ENCODE assay signal across 19 cellular contexts in the genomic region with DNA sequence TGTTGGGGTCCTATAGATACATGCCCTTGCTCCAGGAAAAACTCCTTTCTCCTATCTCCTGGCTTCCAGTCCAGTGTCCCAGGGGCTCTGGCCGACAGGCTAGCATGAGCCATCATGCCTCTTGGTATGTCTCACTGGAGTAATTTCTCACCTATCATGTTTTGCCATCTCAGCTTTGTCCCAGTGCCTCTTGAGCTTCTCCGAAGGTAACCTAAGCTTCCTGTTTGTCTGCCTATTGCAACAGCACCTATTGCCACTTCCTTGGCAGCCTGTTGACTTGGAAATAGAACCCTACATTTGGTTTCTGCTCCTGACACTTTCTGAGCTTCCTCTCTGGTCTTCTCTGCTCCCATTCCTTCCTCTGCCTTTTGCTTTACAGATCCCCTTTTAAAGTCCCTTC.
DNase-seq lines count a peak whose midpoint lies in the region; ATAC-seq, FAIRE-seq and TF ChIP-seq lines count a peak whose summit lies in the region.
"Had no signal": no experiment of that assay in that cellular context is flagged by ENCODE, and none has a peak within 500 bp of the region (broad histone marks: within the 10 kb centered on the region; RNA-seq: fewer than 3 reads in every experiment).

No MANE protein-coding gene starts in this region.

- H3K23me2 ChIP-seq in H1 (ENCODE audit: low read depth, low read length) = no peaks in the 10 kb centered on the region

- no TSS peak for BruUV-seq in MCF 10A (replicated peaks; lab: Mats Ljungman, UMichigan)

- H3K56ac ChIP-seq in H1 (replicated peaks; ENCODE audit: insufficient read length, low read depth, low read length) = no peak overlapping the region

- H3K27ac Mint-ChIP-seq in MCF 10A (ENCODE audit: low read depth, unreplicated experiment) = no peak overlapping the region
- H3K27ac Mint-ChIP-seq: CD14-positive monocyte had no signal

- 97% methylated on average over 2 of the region's 2 CpGs; no CpG with 5 or more reads in 1 of the 2 experiments for WGBS in H1 (ENCODE audit: extremely low coverage in 1 of 2, insufficient coverage in 1 of 2, insufficient read length in 1 of 2, insufficient replicate concordance in 2 of 2, low coverage in 1 of 2, low lambda C conversion rate in 2 of 2, missing lambda C conversion rate in 1 of 2), 2 experiments

- no peak overlapping the region for H2BK12ac ChIP-seq in H1 (ENCODE audit: low read depth, low read length)

- H4K8ac ChIP-seq in H1 (ENCODE audit: extremely low read depth, insufficient read depth, low read length) = no peak overlapping the region

- H3K9me3 ChIP-seq in breast epithelium = no peaks in the 10 kb centered on the region
- H3K9me3 ChIP-seq in H1 (ENCODE audit: insufficient read depth in 2 of 2, low read depth in 1 of 2, low read length in 1 of 2) = no peaks in the 10 kb centered on the region; a peak in 1 of 4 replicates
- no peaks in the 10 kb centered on the region for H3K9me3 ChIP-seq in upper lobe of right lung
- H3K9me3 ChIP-seq: left ventricle myocardium inferior, mucosa of descending colon had no signal

- H3K36me3 ChIP-seq in breast epithelium (no peaks in the 10 kb centered on the region), H1 (ENCODE audit: control insufficient read depth in 2 of 4, insufficient read depth in 4 of 4, low read length in 3 of 4) (no peaks in the 10 kb centered on the region), upper lobe of right lung (no peaks in the 10 kb centered on the region)
- H3K36me3 ChIP-seq: left ventricle myocardium inferior had no signal

- ATAC-seq in upper lobe of right lung = peak; percentile 22
- ATAC-seq: mucosa of descending colon had no signal

- H2BK15ac ChIP-seq in H1 (ENCODE audit: low read length) = no peak overlapping the region

- no peak overlapping the region for H2BK5ac ChIP-seq in H1 (ENCODE audit: low read depth, low read length)

- H3K4ac ChIP-seq in H1 (replicated peaks; ENCODE audit: insufficient read length, low read depth, low read length) = no peak overlapping the region

- no peaks in the 10 kb centered on the region for H3K79me2 ChIP-seq in H1 (ENCODE audit: control insufficient read depth in 1 of 2, insufficient read depth in 2 of 2, low read length in 2 of 2)

- TF ChIP-seq EP300 in H1 (IDR thresholded peaks at IDR 0.05; ENCODE audit: borderline replicate concordance in 1 of 2, low read depth in 2 of 2, low read length in 2 of 2) = no peak

- H4K91ac ChIP-seq in H1 (replicated peaks; ENCODE audit: insufficient read length, low read length) = no peak overlapping the region

- no peak overlapping the region for H3K4me2 ChIP-seq in H1 (ENCODE audit: insufficient read depth in 1 of 2, low read depth in 2 of 2, low read length in 2 of 2)
- H3K4me2 ChIP-seq: KMS-11 had no signal

- no peak overlapping the region for H3K14ac ChIP-seq in H1 (ENCODE audit: insufficient read length)

- H3K4me1 ChIP-seq in breast epithelium = no peaks in the 10 kb centered on the region
- H3K4me1 ChIP-seq in H1 (replicated peaks in 1 of 4; ENCODE audit: control insufficient read depth in 3 of 4, insufficient read depth in 4 of 4, low read length in 3 of 4) = no peaks in the 10 kb centered on the region
- H3K4me1 ChIP-seq in upper lobe of right lung = no peaks in the 10 kb centered on the region
- H3K4me1 ChIP-seq: left ventricle myocardium inferior had no signal

- intact Hi-C loops in MCF 10A (cut with micrococcal nuclease) (no loop called here), breast epithelium (cut with DNase I; ENCODE audit: low total_unique reads) (no loop called here), upper lobe of right lung (cut with DNase I) (no loop called here)

- FAIRE-seq in H1 (lab: Jason Lieb, UNC) = no peak

- H3K4me3 ChIP-seq in breast epithelium = no peak overlapping the region
- no peak overlapping the region for H3K4me3 ChIP-seq in H1 (ENCODE audit: extremely low read depth in 1 of 4, insufficient read depth in 2 of 4, low read depth in 3 of 4, low read length in 4 of 4)
- no peak overlapping the region for H3K4me3 ChIP-seq in upper lobe of right lung
- H3K4me3 ChIP-seq: left ventricle myocardium inferior, mucosa of descending colon had no signal

- H4K20me1 ChIP-seq in H1 (replicated peaks in 1 of 2; ENCODE audit: control insufficient read depth in 1 of 2, insufficient read depth in 2 of 2, low read length in 2 of 2) = no peaks in the 10 kb centered on the region

- H3K4me1 Mint-ChIP-seq in MCF 10A (ENCODE audit: insufficient read depth, unreplicated experiment) = no peaks in the 10 kb centered on the region

- H3K79me1 ChIP-seq in H1 (ENCODE audit: low read depth, low read length) = no peaks in the 10 kb centered on the region

- no peak overlapping the region for H2AK5ac ChIP-seq in H1 (ENCODE audit: low read depth, low read length)

- H3K9ac ChIP-seq in H1 (replicated peaks in 1 of 4; ENCODE audit: extremely low read depth in 1 of 4, low read depth in 3 of 4, low read length in 3 of 4) = no peak overlapping the region
- H3K9ac ChIP-seq: KMS-11 had no signal

- no peak overlapping the region for H4K5ac ChIP-seq in H1 (ENCODE audit: insufficient read length, low read depth, low read length)

- H3K9me3 Mint-ChIP-seq in MCF 10A (ENCODE audit: unreplicated experiment) = peaks cover 8% of the 10 kb centered on the region

- no peak overlapping the region for H3K23ac ChIP-seq in H1 (ENCODE audit: insufficient read length)

- H3K27me3 ChIP-seq in breast epithelium = no peaks in the 10 kb centered on the region
- no peaks in the 10 kb centered on the region for H3K27me3 ChIP-seq in H1 (replicated peaks in 1 of 4; ENCODE audit: control insufficient read depth in 3 of 4, extremely low read depth in 1 of 4, insufficient read depth in 3 of 4, low read length in 3 of 4)
- no peaks in the 10 kb centered on the region for H3K27me3 ChIP-seq in upper lobe of right lung

- H3K27ac ChIP-seq in breast epithelium (no peak overlapping the region), H1 (ENCODE audit: low read depth, low read length) (no peak overlapping the region), upper lobe of right lung (no peak overlapping the region)
- H3K27ac ChIP-seq: KMS-11, left ventricle myocardium inferior, VCaP had no signal

- no peak overlapping the region for H3K18ac ChIP-seq in H1 (ENCODE audit: extremely low read depth, low read length)

- H2BK120ac ChIP-seq in H1 (replicated peaks; ENCODE audit: low read depth, low read length) = no peak overlapping the region

- CTCF ChIA-PET in MCF 10A (lab: Yijun Ruan, JAX) = interaction anchor here (0.5 to 1.0 kb wide), 3 partner anchors 195 to 369 kb away, joined by 3 to 4 read pairs (median 3); no protein-coding TSS in a partner anchor
- CTCF ChIA-PET in H1 (lab: Charles Lee; ENCODE audit: partially characterized antibody) = no interaction called here

- TF ChIP-seq CTCF in MCF 10A (IDR thresholded peaks at IDR 0.05; ENCODE audit: unreplicated experiment) (no peak), breast epithelium (IDR thresholded peaks at IDR 0.05) (no peak), H1 (IDR thresholded peaks at IDR 0.05; ENCODE audit: control extremely low read depth in 1 of 3, insufficient read depth in 1 of 3, low read depth in 1 of 3, low read length in 3 of 3) (no peak), upper lobe of right lung (IDR thresholded peaks at IDR 0.05) (no peak)

- POLR2A ChIA-PET in MCF 10A (lab: Yijun Ruan, JAX) = no interaction called here
- POLR2A ChIA-PET in H1 (lab: Charles Lee; ENCODE audit: partially characterized antibody) = interaction anchor here (0.6 kb wide), 1 partner anchor 54 kb away, joined by 3 read pairs; no protein-coding TSS in a partner anchor

- H2BK20ac ChIP-seq in H1 (ENCODE audit: low read length) = no peak overlapping the region

- DNase-seq in MCF 10A (ENCODE audit: unreplicated experiment) = peak; percentile 53
- DNase-seq in breast epithelium (ENCODE audit: low spot score in 2 of 2) = no peak
- peak; percentile 13 for DNase-seq in NOMO-1 treated with dmso at 0.1 percent for 144 hours (lab: John Stamatoyannopoulos, UW; ENCODE audit: unreplicated experiment)
- DNase-seq in H1 (ENCODE audit: low read depth in 1 of 2, low spot score in 2 of 2) = no peak
- DNase-seq in upper lobe of right lung = no peak
- DNase-seq in NCI-H1048 (lab: John Stamatoyannopoulos, UW) = no peak
- no peak for DNase-seq in OCI-M2 (lab: John Stamatoyannopoulos, UW; ENCODE audit: unreplicated experiment)
- DNase-seq in NCI-H128 (lab: John Stamatoyannopoulos, UW; ENCODE audit: unreplicated experiment) = no peak
- DNase-seq: activated CD4-positive, alpha-beta T cell treated with anti-CD3 and anti-CD28 coated beads, Interleukin-2, amount 50 U/mL, for 1 hour; activated gamma-delta T cell treated with Interleukin-2 at 50 U/mL for 16 hours; amniotic stem cell; erythroblast; left ventricle myocardium inferior; mucosa of descending colon; NCI-H1417; stimulated activated CD8-positive, alpha-beta memory T cell treated with anti-CD3 and anti-CD28 coated beads, Interleukin-4, amount 100 ng/mL, for 48 hours had no signal

- no peaks in the 10 kb centered on the region for H3K27me3 Mint-ChIP-seq in MCF 10A (ENCODE audit: insufficient read depth, unreplicated experiment)

- 0 out of 2 replicates have a peak overlapping the region, but pooled peaks have one; percentile 71 for H2AFZ ChIP-seq in H1 (ENCODE audit: low read length)

- H3K36me3 Mint-ChIP-seq in MCF 10A (ENCODE audit: insufficient read depth, unreplicated experiment) = peaks cover 5% of the 10 kb centered on the region
- H3K36me3 Mint-ChIP-seq: CD14-positive monocyte had no signal

- H3K4me3 Mint-ChIP-seq in MCF 10A (ENCODE audit: unreplicated experiment) = no peak overlapping the region
- H3K4me3 Mint-ChIP-seq: CD14-positive monocyte had no signal

- TF ChIP-seq RAD21 in H1 (IDR thresholded peaks at IDR 0.05 in 1 of 2, conservative IDR thresholded peaks at IDR 0.05 in 1 of 2; ENCODE audit: low read depth in 2 of 2, low read length in 2 of 2) = no peak

- TF ChIP-seq POLR2A in breast epithelium (IDR thresholded peaks at IDR 0.05) = no peak
- TF ChIP-seq POLR2A in H1 (IDR thresholded peaks at IDR 0.05; ENCODE audit: control extremely low read depth in 1 of 2, low read depth in 2 of 2, low read length in 2 of 2) = no peak

TF ChIP-seq in H1, 55 proteins besides CTCF, POLR2A, EP300 and RAD21:
- TF ChIP-seq SP1 (IDR thresholded peaks at IDR 0.05; ENCODE audit: low read depth, low read length) (no peak), TBP (IDR thresholded peaks at IDR 0.05; ENCODE audit: low read depth, low read length) (no peak), JUN (IDR thresholded peaks at IDR 0.05; ENCODE audit: low read depth, low read length) (no peak)

Comparison
In these comparisons a context has a peak if more than half of its experiments do, and no peak if none do; other contexts are left out.
1. DNase-seq: peak in MCF 10A (single experiment) and NOMO-1 treated with dmso at 0.1 percent for 144 hours (single experiment); none in breast epithelium (0 of 2), H1 (0 of 2), upper lobe of right lung (single experiment), NCI-H1048 (single experiment), OCI-M2 (single experiment) and NCI-H128 (single experiment).